1 cellular context compared by ENCODE assay signal in genomic region chr19:58449980-58450379, GRCh38. TPM values are rescaled to one million over a fixed set of nuclear protein-coding genes. Genes with fewer than 3 reads are reported as not detected.
"Had no signal": no experiment of that assay in that cellular context is flagged by ENCODE, and none has a peak within 500 bp of the region (broad histone marks: within the 10 kb centered on the region; RNA-seq: fewer than 3 reads in every experiment).

No MANE protein-coding gene starts in this region.

RNA-seq across cellular contexts. Expression of gene ZNF132, which starts 10.0 kb away (rescaled TPM):
- total RNA-seq: HT-29 had no signal
